In the genomic region with DNA sequence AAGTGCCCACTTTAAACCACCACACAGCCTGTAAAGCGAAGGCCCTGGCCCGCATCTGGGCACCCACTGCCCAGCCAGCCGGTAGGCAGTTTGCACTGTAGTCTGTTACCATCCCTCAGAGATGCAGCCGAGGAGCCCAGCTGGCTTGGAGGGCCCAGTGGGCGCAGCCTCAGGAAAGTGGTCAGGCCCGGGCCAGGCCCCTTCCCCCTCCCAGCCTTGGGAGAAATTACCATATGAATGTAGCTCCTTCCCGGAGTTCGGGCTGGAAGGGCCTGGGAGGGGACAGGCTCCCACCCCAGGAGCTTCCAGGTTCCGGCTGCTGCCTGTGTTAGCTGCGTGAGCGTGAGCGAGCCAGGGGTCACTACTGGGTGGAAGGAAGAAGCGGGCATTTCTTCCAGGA, we compare ENCODE assay signal across 7 cellular contexts.
A peak's percentile ranks its signal among the peaks of the same experiment; 100 is the strongest.
DNase-seq lines count a peak whose midpoint lies in the region; ATAC-seq and TF ChIP-seq lines count a peak whose summit lies in the region.

No MANE protein-coding gene starts in this region.

- no peaks in the 10 kb centered on the region for H3K9me3 ChIP-seq in Loucy (ENCODE audit: insufficient read depth, low read depth, low read length)

- H3K4me1 Mint-ChIP-seq in stimulated activated naive CD8-positive, alpha-beta T cell treated with anti-CD3 and anti-CD28 coated beads, Interleukin-15, amount 100 ng/mL, for 72 hours: peaks cover 98% of the 10 kb centered on the region

- peak overlapping the region; percentile 6 for H3K27ac ChIP-seq in layer of hippocampus (ENCODE audit: low read depth, low read length)

- H3F3A ChIP-seq in Loucy (ENCODE audit: low read depth): peaks cover 8% of the 10 kb centered on the region

- H3K4me3 ChIP-seq in Loucy (ENCODE audit: low read length, poor library complexity, severe bottlenecking) (peak overlapping the region; percentile 70), astrocyte of the spinal cord (ENCODE audit: low read depth, low read length) (no peak overlapping the region)

- H3K9me2 ChIP-seq in Loucy (replicated peaks; ENCODE audit: low read depth, low read length): no peaks in the 10 kb centered on the region

- TF ChIP-seq CTCF in Loucy (conservative IDR thresholded peaks at IDR 0.05; ENCODE audit: low read length) (no peak), astrocyte of the spinal cord (IDR thresholded peaks at IDR 0.05; ENCODE audit: low read depth, low read length) (no peak)

- peaks cover 9 to 23% of the 10 kb centered on the region in 2 donors for H3K9me3 Mint-ChIP-seq in stimulated activated naive CD8-positive, alpha-beta T cell treated with anti-CD3 and anti-CD28 coated beads, Interleukin-15, amount 100 ng/mL, for 72 hours

- H3K36me3 ChIP-seq in Loucy (ENCODE audit: insufficient read depth, low read length): peaks cover 52% of the 10 kb centered on the region; the same call in 1 of the 2 replicates

- no peaks in the 10 kb centered on the region for H3K27me3 Mint-ChIP-seq in stimulated activated naive CD8-positive, alpha-beta T cell treated with anti-CD3 and anti-CD28 coated beads, Interleukin-15, amount 100 ng/mL, for 72 hours

- H3K4me1 ChIP-seq in Loucy (ENCODE audit: insufficient read depth, low read length, poor library complexity, severe bottlenecking): peaks cover 45% of the 10 kb centered on the region

- DNase-seq in astrocyte of the spinal cord (ENCODE audit: low read depth, low spot score) (peak; percentile 60), SKM-1 treated with dmso at 0.1 percent for 144 hours (lab: John Stamatoyannopoulos, UW; ENCODE audit: unreplicated experiment) (no peak), NCI-H82 (lab: John Stamatoyannopoulos, UW) (no peak)
- DNase-seq in stimulated activated naive CD8-positive, alpha-beta T cell treated with anti-CD3 and anti-CD28 coated beads, Interleukin-15, amount 100 ng/mL, for 72 hours: no peak

- peak overlapping the region; percentile 94 to 99 for H3K27ac Mint-ChIP-seq in stimulated activated naive CD8-positive, alpha-beta T cell treated with anti-CD3 and anti-CD28 coated beads, Interleukin-15, amount 100 ng/mL, for 72 hours

- peaks cover 98% of the 10 kb centered on the region for H3K79me2 ChIP-seq in Loucy (ENCODE audit: insufficient read depth, low read length)

- ATAC-seq in stimulated activated naive CD8-positive, alpha-beta T cell treated with anti-CD3 and anti-CD28 coated beads, Interleukin-15, amount 100 ng/mL, for 72 hours: peak; percentile 10
- no peak for ATAC-seq in HG02870 (IDR thresholded peaks at IDR 0.05; ENCODE audit: unreplicated experiment)

- in situ Hi-C loops in astrocyte of the spinal cord (cut with HindIII; ENCODE audit: low sequenced_read_pairs): no loop called here

- H3K27me3 ChIP-seq in Loucy (ENCODE audit: insufficient read depth, low read length, poor library complexity, severe bottlenecking): no peaks in the 10 kb centered on the region
- H3K27me3 ChIP-seq in layer of hippocampus (ENCODE audit: control insufficient read depth, insufficient read depth, low read length): no peaks in the 10 kb centered on the region

- peak overlapping the region; percentile 71 for H3K9ac ChIP-seq in Loucy (ENCODE audit: low read depth, low read length, poor library complexity, severe bottlenecking)

- no peak overlapping the region for H2AFZ ChIP-seq in Loucy (ENCODE audit: low read length)

- peak overlapping the region; percentile 90 for H3K4me2 ChIP-seq in Loucy (ENCODE audit: low read depth, low read length, poor library complexity, severe bottlenecking)

- H3K4me3 Mint-ChIP-seq in stimulated activated naive CD8-positive, alpha-beta T cell treated with anti-CD3 and anti-CD28 coated beads, Interleukin-15, amount 100 ng/mL, for 72 hours: peak overlapping the region; percentile 73 to 84

- peaks cover 89% of the 10 kb centered on the region for H4K20me1 ChIP-seq in Loucy (ENCODE audit: insufficient read depth, low read length, poor library complexity, severe bottlenecking)
